Comparison of ENCODE assay signal across 25 cellular contexts in the genomic region with DNA sequence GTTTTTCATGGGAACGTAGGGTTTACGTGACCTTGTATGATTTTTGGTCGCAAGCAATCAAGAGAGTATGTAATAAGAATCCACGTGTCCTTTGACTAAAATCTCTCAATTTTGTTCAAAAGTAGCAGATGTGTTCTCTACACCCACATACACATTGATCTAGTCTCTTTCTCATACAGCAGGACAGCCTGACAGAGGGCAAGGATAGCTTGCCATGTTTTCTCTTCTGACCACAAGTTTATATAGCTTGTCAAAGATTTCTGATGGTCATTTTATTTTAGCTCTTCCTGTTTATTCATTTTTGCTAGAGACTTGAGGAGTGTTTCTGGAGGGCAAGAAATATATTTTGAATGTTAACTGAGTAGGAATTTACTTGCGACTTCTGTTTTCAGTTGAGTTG.
"Had no signal": no experiment of that assay in that cellular context is flagged by ENCODE, and none has a peak within 500 bp of the region (broad histone marks: within the 10 kb centered on the region; RNA-seq: fewer than 3 reads in every experiment).

No MANE protein-coding gene starts in this region.

- DNase-seq: activated CD4-positive, alpha-beta T cell treated with anti-CD3 and anti-CD28 coated beads for 4 hours; activated CD8-positive, alpha-beta memory T cell treated with anti-CD3 and anti-CD28 coated beads, Interleukin-2, amount 10 ng/mL, durations not matched to agents 7 days and 5 days; activated effector memory CD4-positive, alpha-beta T cell treated with Interleukin-2 at 50 U/mL for 16 hours; activated naive CD4-positive, alpha-beta T cell; activated T-cell treated with anti-CD3 and anti-CD28 coated beads, Interleukin-2, amount 50 U/mL, for 24 hours; aorta; body of pancreas; KG1; NCI-H1092; NCI-H1417; NCI-H1930; NCI-H2107; NCI-H2171 treated with DMSO at 0.1 percent for 48 hours; NCI-H345; NCI-H510A; NCI-H526 treated with DMSO at 0.1 percent for 48 hours; NCI-H82; Right ventricle myocardium superior; SJCRH30; SK-N-SH; T-helper 1 cell; WERI-Rb-1 had no signal

- H3K27ac ChIP-seq: body of pancreas, RWPE1, SJCRH30, WERI-Rb-1 had no signal

- H3K4me3 ChIP-seq: body of pancreas, SJCRH30 had no signal

- H3K4me2 ChIP-seq: SK-N-SH had no signal

- H3K27me3 ChIP-seq: body of pancreas, SJCRH30 had no signal

- H3K36me3 ChIP-seq: SJCRH30, WERI-Rb-1 had no signal

- H3K9ac ChIP-seq: SK-N-SH had no signal

- H3K4me1 ChIP-seq: body of pancreas, SJCRH30 had no signal

- H3K9me3 ChIP-seq: body of pancreas, SJCRH30, SK-N-SH had no signal

- ATAC-seq: activated CD4-positive, CD25-positive, alpha-beta regulatory T cell treated with anti-CD3 and anti-CD28 coated beads, Interleukin-2, amount 50 U/mL, for 24 hours; activated CD8-positive, alpha-beta memory T cell treated with anti-CD3 and anti-CD28 coated beads, Interleukin-2, amount 10 ng/mL, durations not matched to agents 7 days and 5 days; body of pancreas; Panc1 had no signal
